ENCODE assay signal across 16 cellular contexts in genomic region chr15:43293402-43293801, GRCh38. TPM values are rescaled to one million over a fixed set of nuclear protein-coding genes. Genes with fewer than 3 reads are reported as not detected.
A peak's percentile ranks its signal among the peaks of the same experiment; 100 is the strongest.
DNase-seq lines count a peak whose midpoint lies in the region; ATAC-seq and TF ChIP-seq lines count a peak whose summit lies in the region.
"Had no signal": no experiment of that assay in that cellular context is flagged by ENCODE, and none has a peak within 500 bp of the region (broad histone marks: within the 10 kb centered on the region; RNA-seq: fewer than 3 reads in every experiment).

No MANE protein-coding gene starts in this region.

- no peak overlapping the region for H3K4me3 ChIP-seq in BE2C (ENCODE audit: low read depth, low read length)
- H3K4me3 ChIP-seq: BLaER1 treated with 17β-estradiol and CSF1 and Interleukin-3, amounts not matched to agents 10 nM and 100 nM; transverse colon had no signal

- intact Hi-C loops in left ventricle myocardium superior (cut with micrococcal nuclease): no loop called here
- intact Hi-C loops in activated T-helper 1 cell treated with anti-CD3 and anti-CD28 coated beads, Interleukin-12 subunit alpha, Interleukin-12 subunit beta, Interleukin-2, Interleukin-4 antibody, amounts not matched to agents 30 ng/mL and 10 ng/mL and 1 ng/mL, durations not matched to agents 14 hours and 24 hours and 36 hours (cut with micrococcal nuclease): no loop called here

- H3K9me3 Mint-ChIP-seq in activated naive CD8-positive, alpha-beta T cell treated with anti-CD3 and anti-CD28 coated beads, Interleukin-2, amount 50 U/mL, for 24 hours: no peaks in the 10 kb centered on the region
- no peaks in the 10 kb centered on the region for H3K9me3 Mint-ChIP-seq in activated T-helper 1 cell treated with anti-CD3 and anti-CD28 coated beads, Interleukin-12 subunit alpha, Interleukin-12 subunit beta, Interleukin-2, Interleukin-4 antibody, amounts not matched to agents 30 ng/mL and 10 ng/mL and 1 ng/mL, durations not matched to agents 14 hours and 24 hours and 36 hours

- no peak overlapping the region for H3K4me3 Mint-ChIP-seq in activated naive CD8-positive, alpha-beta T cell treated with anti-CD3 and anti-CD28 coated beads, Interleukin-2, amount 50 U/mL, for 24 hours
- H3K4me3 Mint-ChIP-seq in activated T-helper 1 cell treated with anti-CD3 and anti-CD28 coated beads, Interleukin-12 subunit alpha, Interleukin-12 subunit beta, Interleukin-2, Interleukin-4 antibody, amounts not matched to agents 30 ng/mL and 10 ng/mL and 1 ng/mL, durations not matched to agents 14 hours and 24 hours and 36 hours: no peak overlapping the region

- no peak overlapping the region for H3K27ac Mint-ChIP-seq in activated naive CD8-positive, alpha-beta T cell treated with anti-CD3 and anti-CD28 coated beads, Interleukin-2, amount 50 U/mL, for 24 hours
- H3K27ac Mint-ChIP-seq in activated T-helper 1 cell treated with anti-CD3 and anti-CD28 coated beads, Interleukin-12 subunit alpha, Interleukin-12 subunit beta, Interleukin-2, Interleukin-4 antibody, amounts not matched to agents 30 ng/mL and 10 ng/mL and 1 ng/mL, durations not matched to agents 14 hours and 24 hours and 36 hours: no peak overlapping the region

- no peaks in the 10 kb centered on the region for H3K4me1 ChIP-seq in BE2C

- DNase-seq in BE2C (peak; percentile 35), GM03348 (ENCODE audit: low spot score) (peak; percentile 30), left kidney (ENCODE audit: low read depth, low spot score) (peak; percentile 76), left ventricle myocardium superior (no peak), globus pallidus (ENCODE audit: low spot score) (no peak), UCSD-AML1 (lab: John Stamatoyannopoulos, UW; ENCODE audit: unreplicated experiment) (no peak)
- DNase-seq in activated naive CD8-positive, alpha-beta T cell treated with anti-CD3 and anti-CD28 coated beads, Interleukin-2, amount 50 U/mL, for 24 hours: no peak
- DNase-seq in activated T-helper 1 cell treated with anti-CD3 and anti-CD28 coated beads, Interleukin-12 subunit alpha, Interleukin-12 subunit beta, Interleukin-2, Interleukin-4 antibody, amounts not matched to agents 30 ng/mL and 10 ng/mL and 1 ng/mL, durations not matched to agents 14 hours and 24 hours and 36 hours (ENCODE audit: low spot score): no peak
- DNase-seq: midbrain; NCI-H1694 treated with DMSO at 0.1 percent for 48 hours; NK-92 treated with Interleukin-12 subunit alpha and Interleukin-12 subunit beta, amount 100 ng/mL, for 24 hours; T-helper 9 cell; transverse colon had no signal

- no peaks in the 10 kb centered on the region for H3K9me3 ChIP-seq in BE2C
- H3K9me3 ChIP-seq: transverse colon had no signal

- no peaks in the 10 kb centered on the region for H3K36me3 ChIP-seq in BE2C
- H3K36me3 ChIP-seq: BLaER1 treated with 17β-estradiol and CSF1 and Interleukin-3, amounts not matched to agents 10 nM and 100 nM; transverse colon had no signal

- H3K4me1 Mint-ChIP-seq in activated naive CD8-positive, alpha-beta T cell treated with anti-CD3 and anti-CD28 coated beads, Interleukin-2, amount 50 U/mL, for 24 hours: peaks cover 1% of the 10 kb centered on the region
- H3K4me1 Mint-ChIP-seq in activated T-helper 1 cell treated with anti-CD3 and anti-CD28 coated beads, Interleukin-12 subunit alpha, Interleukin-12 subunit beta, Interleukin-2, Interleukin-4 antibody, amounts not matched to agents 30 ng/mL and 10 ng/mL and 1 ng/mL, durations not matched to agents 14 hours and 24 hours and 36 hours (ENCODE audit: low read depth): no peaks in the 10 kb centered on the region

- peak; percentile 57 for ATAC-seq in activated naive CD8-positive, alpha-beta T cell treated with anti-CD3 and anti-CD28 coated beads, Interleukin-2, amount 50 U/mL, for 24 hours
- no peak for ATAC-seq in left ventricle myocardium superior
- ATAC-seq: Right ventricle myocardium inferior had no signal

- no peaks in the 10 kb centered on the region for H3K27me3 ChIP-seq in BE2C

- H3K27me3 Mint-ChIP-seq in activated naive CD8-positive, alpha-beta T cell treated with anti-CD3 and anti-CD28 coated beads, Interleukin-2, amount 50 U/mL, for 24 hours: peaks cover 32% of the 10 kb centered on the region
- peaks cover 44% of the 10 kb centered on the region for H3K27me3 Mint-ChIP-seq in activated T-helper 1 cell treated with anti-CD3 and anti-CD28 coated beads, Interleukin-12 subunit alpha, Interleukin-12 subunit beta, Interleukin-2, Interleukin-4 antibody, amounts not matched to agents 30 ng/mL and 10 ng/mL and 1 ng/mL, durations not matched to agents 14 hours and 24 hours and 36 hours (ENCODE audit: insufficient read depth)

- no peak for TF ChIP-seq CTCF in BE2C (IDR thresholded peaks at IDR 0.05; ENCODE audit: low read depth, low read length)

- H3K36me3 Mint-ChIP-seq in activated naive CD8-positive, alpha-beta T cell treated with anti-CD3 and anti-CD28 coated beads, Interleukin-2, amount 50 U/mL, for 24 hours (ENCODE audit: low read depth): no peaks in the 10 kb centered on the region
- no peaks in the 10 kb centered on the region for H3K36me3 Mint-ChIP-seq in activated T-helper 1 cell treated with anti-CD3 and anti-CD28 coated beads, Interleukin-12 subunit alpha, Interleukin-12 subunit beta, Interleukin-2, Interleukin-4 antibody, amounts not matched to agents 30 ng/mL and 10 ng/mL and 1 ng/mL, durations not matched to agents 14 hours and 24 hours and 36 hours (ENCODE audit: low read depth)

RNA-seq across cellular contexts. Expression of gene TGM7, which starts 8.7 kb away (rescaled TPM):
- polyA plus RNA-seq in BE2C (2012; ENCODE audit: insufficient read depth, insufficient read length, low read depth): not detected
- total RNA-seq in left ventricle myocardium superior: not detected
- not detected in 2 replicates for total RNA-seq in activated T-helper 1 cell treated with anti-CD3 and anti-CD28 coated beads, Interleukin-12 subunit alpha, Interleukin-12 subunit beta, Interleukin-2, Interleukin-4 antibody, amounts not matched to agents 30 ng/mL and 10 ng/mL and 1 ng/mL, durations not matched to agents 14 hours and 24 hours and 36 hours
- total RNA-seq: LHCN-M2, Right ventricle myocardium inferior, transverse colon had no signal

RNA-seq across cellular contexts. Expression of gene TGM5, which starts 26.7 kb away (rescaled TPM):
- not detected for polyA plus RNA-seq in BE2C (2012; ENCODE audit: insufficient read depth, insufficient read length, low read depth)
- total RNA-seq in left ventricle myocardium superior: not detected
- not detected in 2 replicates for total RNA-seq in activated T-helper 1 cell treated with anti-CD3 and anti-CD28 coated beads, Interleukin-12 subunit alpha, Interleukin-12 subunit beta, Interleukin-2, Interleukin-4 antibody, amounts not matched to agents 30 ng/mL and 10 ng/mL and 1 ng/mL, durations not matched to agents 14 hours and 24 hours and 36 hours
- total RNA-seq: LHCN-M2, Right ventricle myocardium inferior had no signal

RNA-seq across cellular contexts. Expression of gene LCMT2, which starts 37.0 kb away (rescaled TPM):
- polyA plus RNA-seq in BE2C (2012; ENCODE audit: insufficient read depth, insufficient read length, low read depth): 43.4 TPM
- total RNA-seq in left ventricle myocardium superior: 4.4 TPM
- 15.4 and 15.7 TPM in 2 replicates for total RNA-seq in activated T-helper 1 cell treated with anti-CD3 and anti-CD28 coated beads, Interleukin-12 subunit alpha, Interleukin-12 subunit beta, Interleukin-2, Interleukin-4 antibody, amounts not matched to agents 30 ng/mL and 10 ng/mL and 1 ng/mL, durations not matched to agents 14 hours and 24 hours and 36 hours

Comparison
In these comparisons a context has a peak if more than half of its experiments do, and no peak if none do; other contexts are left out.
1. DNase-seq: peak in BE2C (single experiment), GM03348 (single experiment) and left kidney (single experiment); none in activated naive CD8-positive, alpha-beta T cell treated with anti-CD3 and anti-CD28 coated beads, Interleukin-2, amount 50 U/mL, for 24 hours (single experiment), left ventricle myocardium superior (single experiment), globus pallidus (single experiment), activated T-helper 1 cell treated with anti-CD3 and anti-CD28 coated beads, Interleukin-12 subunit alpha, Interleukin-12 subunit beta, Interleukin-2, Interleukin-4 antibody, amounts not matched to agents 30 ng/mL and 10 ng/mL and 1 ng/mL, durations not matched to agents 14 hours and 24 hours and 36 hours (single experiment) and UCSD-AML1 (single experiment).